Comparison of ENCODE assay signal across 13 cellular contexts in the genomic region with DNA sequence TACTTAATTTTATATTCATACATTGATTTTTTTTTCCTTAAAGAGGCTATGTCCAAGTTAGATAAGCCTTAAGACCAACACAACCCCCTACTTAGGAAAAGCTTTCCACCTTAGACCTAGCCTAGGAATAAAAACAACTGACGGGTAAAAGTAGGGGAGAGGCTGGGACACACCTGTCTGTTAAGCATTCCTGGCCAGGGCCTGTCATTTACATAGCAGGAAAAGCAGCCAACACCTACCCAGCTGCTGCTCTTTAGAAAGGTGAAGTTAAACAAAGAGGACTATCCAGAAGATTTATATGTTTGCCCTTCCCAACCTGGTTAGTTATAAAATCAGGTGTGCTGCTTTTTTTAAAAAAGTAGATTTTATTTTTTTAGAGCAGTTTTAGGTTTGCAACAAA. TPM values are rescaled to one million over a fixed set of nuclear protein-coding genes. Genes with fewer than 3 reads are reported as not detected.
DNase-seq lines count a peak whose midpoint lies in the region; ATAC-seq and TF ChIP-seq lines count a peak whose summit lies in the region.
"Had no signal": no experiment of that assay in that cellular context is flagged by ENCODE, and none has a peak within 500 bp of the region (broad histone marks: within the 10 kb centered on the region; RNA-seq: fewer than 3 reads in every experiment).

No MANE protein-coding gene starts in this region.

- H3K9me3 ChIP-seq in lung (ENCODE audit: control insufficient read depth in 2 of 2, insufficient read depth in 1 of 2, low read length in 1 of 2), result no peaks in the 10 kb centered on the region
- H3K9me3 ChIP-seq: right atrium auricular region had no signal

- no peaks in the 10 kb centered on the region for H3K4me1 ChIP-seq in lung (ENCODE audit: control insufficient read depth in 2 of 2, insufficient read depth in 2 of 2, low read length in 2 of 2)
- H3K4me1 ChIP-seq: right atrium auricular region had no signal

- no peak overlapping the region for H3K4me3 ChIP-seq in lung
- H3K4me3 ChIP-seq: right atrium auricular region had no signal

- no peaks in the 10 kb centered on the region for H3K36me3 ChIP-seq in lung (ENCODE audit: control insufficient read depth in 2 of 2, insufficient read depth in 2 of 2, low read length in 2 of 2)
- H3K36me3 ChIP-seq: right atrium auricular region had no signal

- no peak for TF ChIP-seq CTCF in lung (IDR thresholded peaks at IDR 0.05; ENCODE audit: control extremely low read depth, extremely low read depth)

- H3K27ac ChIP-seq in lung (ENCODE audit: low read depth in 1 of 2, low read length in 1 of 2), result peak overlapping the region in 1 of 2 donors; percentile 22
- H3K27ac ChIP-seq: right atrium auricular region had no signal

- peak; percentile 65 for DNase-seq in COR-L47 (lab: John Stamatoyannopoulos, UW)
- peak; percentile 82 for DNase-seq in NCI-H2029 (lab: John Stamatoyannopoulos, UW)
- DNase-seq in SHP77 treated with DMSO at 0.1 percent for 48 hours (lab: John Stamatoyannopoulos, UW), result peak; percentile 68
- peak; percentile 41 for DNase-seq in lung (ENCODE audit: low spot score)
- no peak for DNase-seq in NCI-H2227 (lab: John Stamatoyannopoulos, UW; ENCODE audit: unreplicated experiment)
- DNase-seq in activated T-cell treated with anti-CD3 and anti-CD28 coated beads for 4 hours, result no peak
- DNase-seq: ACHN; activated CD4-positive, alpha-beta T cell treated with anti-CD3 and anti-CD28 coated beads for 36 hours; activated effector memory CD4-positive, alpha-beta T cell treated with anti-CD3 and anti-CD28 coated beads, Interleukin-2, amount 50 U/mL, for 16 hours; HFFc6 had no signal

- WGBS in lung, 2 donors, result 77 to 84% methylated on average over 1 of the region's 1 CpG

- ATAC-seq in lung (ENCODE audit: insufficient read depth, low FRiP score) (peak; percentile 69), GM21619 (IDR thresholded peaks at IDR 0.05; ENCODE audit: unreplicated experiment) (no peak), GM19395 (IDR thresholded peaks at IDR 0.05; ENCODE audit: unreplicated experiment) (no peak)
- ATAC-seq: activated CD4-positive, alpha-beta T cell treated with anti-CD3 and anti-CD28 coated beads for 36 hours had no signal

- no peaks in the 10 kb centered on the region for H3K27me3 ChIP-seq in lung (ENCODE audit: control insufficient read depth, insufficient read depth)
- H3K27me3 ChIP-seq: right atrium auricular region had no signal

RNA-seq across cellular contexts. Expression of gene SAMD13, which starts 29.1 kb away (rescaled TPM):
- total RNA-seq in lung, result 1 to 10 TPM in 1 of 2 donors, under 1 TPM in 1; 0.89 to 3.4 TPM
- under 1 TPM; 0.30 to 0.41 TPM for polyA plus RNA-seq in lung

Comparison
In these comparisons a context has a peak if more than half of its experiments do, and no peak if none do; other contexts are left out.
1. DNase-seq: peak in COR-L47 (single experiment), NCI-H2029 (single experiment), SHP77 treated with DMSO at 0.1 percent for 48 hours (single experiment) and lung (single experiment); none in NCI-H2227 (single experiment) and activated T-cell treated with anti-CD3 and anti-CD28 coated beads for 4 hours (single experiment).